ENCODE assay signal across 17 cellular contexts in the genomic region with DNA sequence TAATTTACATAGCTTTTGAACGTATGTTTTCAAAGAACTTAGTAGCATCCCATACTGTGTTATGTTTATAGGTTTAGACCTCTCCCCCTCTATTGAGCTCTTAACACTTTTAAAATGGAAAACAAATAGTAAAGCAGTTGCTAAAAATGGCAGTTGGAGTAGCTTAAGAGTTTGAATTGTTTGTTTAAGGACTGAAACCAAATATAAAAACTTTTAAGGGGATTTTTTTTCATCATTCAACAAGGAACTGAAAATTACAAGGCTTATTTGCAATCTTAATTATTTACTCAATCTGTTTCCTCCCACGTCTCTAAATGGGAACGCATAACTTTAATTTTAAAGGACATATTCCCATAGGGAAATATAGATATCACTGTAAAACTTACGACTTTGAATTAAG. TPM values are rescaled to one million over a fixed set of nuclear protein-coding genes. Genes with fewer than 3 reads are reported as not detected.
DNase-seq lines count a peak whose midpoint lies in the region; ATAC-seq and TF ChIP-seq lines count a peak whose summit lies in the region.
"Had no signal": no experiment of that assay in that cellular context is flagged by ENCODE, and none has a peak within 500 bp of the region (broad histone marks: within the 10 kb centered on the region; RNA-seq: fewer than 3 reads in every experiment).

No MANE protein-coding gene starts in this region.

- H3K27ac Mint-ChIP-seq in activated CD4-positive, alpha-beta memory T cell treated with anti-CD3 and anti-CD28 coated beads for 36 hours: no peak overlapping the region
- H3K27ac Mint-ChIP-seq: H9 had no signal

- CTCF ChIA-PET in activated CD4-positive, alpha-beta memory T cell treated with anti-CD3 and anti-CD28 coated beads for 36 hours (lab: Charles Lee): interaction anchor here (0.9 to 1.2 kb wide), 4 partner anchors 28 to 645 kb away, joined by 3 to 4 read pairs (median 4); partner anchors contain the start of gene COMMD3

- intact Hi-C loops in activated CD4-positive, alpha-beta memory T cell treated with anti-CD3 and anti-CD28 coated beads for 36 hours (cut with micrococcal nuclease): no loop called here

- H3K9me3 ChIP-seq in MM.1S (replicated peaks; ENCODE audit: insufficient read depth, low read length): no peaks in the 10 kb centered on the region
- H3K9me3 ChIP-seq: A549 had no signal

- peak; percentile 29 for DNase-seq in CD1c-positive myeloid dendritic cell (ENCODE audit: extremely low spot score)
- DNase-seq in MM.1S: peak; percentile 64
- DNase-seq in left kidney (ENCODE audit: low read depth, low spot score): peak; percentile 11
- DNase-seq in HuH-7 (ENCODE audit: low spot score): no peak
- no peak for DNase-seq in activated T-cell treated with anti-CD3 and anti-CD28 coated beads, Interleukin-2, amount 50 U/mL, for 48 hours
- DNase-seq in activated CD4-positive, alpha-beta memory T cell treated with anti-CD3 and anti-CD28 coated beads for 36 hours: no peak
- no peak for DNase-seq in GDM1 (lab: John Stamatoyannopoulos, UW)
- DNase-seq: DMS79, H9, NCI-H1048, NCI-H1436 treated with DMSO at 0.1 percent for 48 hours, NCI-H2029, NCI-H345, NCI-H526 had no signal

- H3K36me3 ChIP-seq in MM.1S (replicated peaks; ENCODE audit: insufficient read depth, low read length): no peaks in the 10 kb centered on the region

- no peak overlapping the region for H3K4me3 Mint-ChIP-seq in activated CD4-positive, alpha-beta memory T cell treated with anti-CD3 and anti-CD28 coated beads for 36 hours

- H2AFZ ChIP-seq in MM.1S (ENCODE audit: low read length): peak overlapping the region; percentile 42; the same call in 1 of the 2 replicates

- ATAC-seq in GM18868 (IDR thresholded peaks at IDR 0.05; ENCODE audit: unreplicated experiment): peak; percentile 32
- ATAC-seq: A549, K562 had no signal

- H3K9me2 ChIP-seq in MM.1S (replicated peaks; ENCODE audit: insufficient read depth, low read length): no peaks in the 10 kb centered on the region

- peaks cover 55% of the 10 kb centered on the region for H3K27me3 Mint-ChIP-seq in activated CD4-positive, alpha-beta memory T cell treated with anti-CD3 and anti-CD28 coated beads for 36 hours

- H3K4me2 ChIP-seq in MM.1S (ENCODE audit: low read depth, low read length): peak overlapping the region; percentile 98
- H3K4me2 ChIP-seq: A549 had no signal

- peak overlapping the region; percentile 63 for H3K27ac ChIP-seq in MM.1S (ENCODE audit: low read length)
- H3K27ac ChIP-seq: A549 had no signal

- H3K4me3 ChIP-seq in MM.1S (ENCODE audit: low read length): peak overlapping the region; percentile 52
- H3K4me3 ChIP-seq: A549, K562 had no signal

- no peaks in the 10 kb centered on the region for H3K9me3 Mint-ChIP-seq in activated CD4-positive, alpha-beta memory T cell treated with anti-CD3 and anti-CD28 coated beads for 36 hours

- no peaks in the 10 kb centered on the region for H3K79me2 ChIP-seq in MM.1S (ENCODE audit: low read length)

- H3K27me3 ChIP-seq in MM.1S (replicated peaks; ENCODE audit: insufficient read depth, low read length): peaks cover 16% of the 10 kb centered on the region

- no peaks in the 10 kb centered on the region for H4K20me1 ChIP-seq in MM.1S (ENCODE audit: insufficient read depth, low read length)

- peaks cover 34% of the 10 kb centered on the region for H3K4me1 ChIP-seq in MM.1S (ENCODE audit: low read length)

- H3K4me1 Mint-ChIP-seq in activated CD4-positive, alpha-beta memory T cell treated with anti-CD3 and anti-CD28 coated beads for 36 hours (ENCODE audit: low read depth): peaks cover 20% of the 10 kb centered on the region

- peaks cover 5% of the 10 kb centered on the region for H3K36me3 Mint-ChIP-seq in activated CD4-positive, alpha-beta memory T cell treated with anti-CD3 and anti-CD28 coated beads for 36 hours

- H3F3A ChIP-seq in MM.1S (ENCODE audit: insufficient read depth, low read length): peaks cover 27% of the 10 kb centered on the region

- no peak for TF ChIP-seq CTCF in MM.1S (IDR thresholded peaks at IDR 0.05; ENCODE audit: low read length)

- POLR2A ChIA-PET in activated CD4-positive, alpha-beta memory T cell treated with anti-CD3 and anti-CD28 coated beads for 36 hours (lab: Charles Lee): no interaction called here

- peak overlapping the region; percentile 13; the same call in 1 of the 2 replicates for H3K9ac ChIP-seq in MM.1S (ENCODE audit: low read length)

RNA-seq across cellular contexts. Expression of gene SPAG6, which starts 1.5 kb away (rescaled TPM):
- total RNA-seq in activated CD4-positive, alpha-beta memory T cell treated with anti-CD3 and anti-CD28 coated beads for 36 hours: under 1 TPM in 1 of 2 experiments, not detected in 1; 0.24 TPM

RNA-seq across cellular contexts. Expression of gene BMI1, which starts 22.9 kb away (rescaled TPM):
- 10 to 100 TPM; 58.8 to 63.5 TPM for total RNA-seq in activated CD4-positive, alpha-beta memory T cell treated with anti-CD3 and anti-CD28 coated beads for 36 hours

RNA-seq across cellular contexts. Expression of gene COMMD3, which starts 27.6 kb away (rescaled TPM):
- 10 to 100 TPM; 84.6 to 91.4 TPM for total RNA-seq in activated CD4-positive, alpha-beta memory T cell treated with anti-CD3 and anti-CD28 coated beads for 36 hours

Comparison
In these comparisons a context has a peak if more than half of its experiments do, and no peak if none do; other contexts are left out.
1. DNase-seq: peak in CD1c-positive myeloid dendritic cell (single experiment), MM.1S (single experiment) and left kidney (single experiment); none in HuH-7 (single experiment), activated T-cell treated with anti-CD3 and anti-CD28 coated beads, Interleukin-2, amount 50 U/mL, for 48 hours (0 of 2), activated CD4-positive, alpha-beta memory T cell treated with anti-CD3 and anti-CD28 coated beads for 36 hours (single experiment) and GDM1 (single experiment).